11 cellular contexts compared by ENCODE assay signal in the genomic region with DNA sequence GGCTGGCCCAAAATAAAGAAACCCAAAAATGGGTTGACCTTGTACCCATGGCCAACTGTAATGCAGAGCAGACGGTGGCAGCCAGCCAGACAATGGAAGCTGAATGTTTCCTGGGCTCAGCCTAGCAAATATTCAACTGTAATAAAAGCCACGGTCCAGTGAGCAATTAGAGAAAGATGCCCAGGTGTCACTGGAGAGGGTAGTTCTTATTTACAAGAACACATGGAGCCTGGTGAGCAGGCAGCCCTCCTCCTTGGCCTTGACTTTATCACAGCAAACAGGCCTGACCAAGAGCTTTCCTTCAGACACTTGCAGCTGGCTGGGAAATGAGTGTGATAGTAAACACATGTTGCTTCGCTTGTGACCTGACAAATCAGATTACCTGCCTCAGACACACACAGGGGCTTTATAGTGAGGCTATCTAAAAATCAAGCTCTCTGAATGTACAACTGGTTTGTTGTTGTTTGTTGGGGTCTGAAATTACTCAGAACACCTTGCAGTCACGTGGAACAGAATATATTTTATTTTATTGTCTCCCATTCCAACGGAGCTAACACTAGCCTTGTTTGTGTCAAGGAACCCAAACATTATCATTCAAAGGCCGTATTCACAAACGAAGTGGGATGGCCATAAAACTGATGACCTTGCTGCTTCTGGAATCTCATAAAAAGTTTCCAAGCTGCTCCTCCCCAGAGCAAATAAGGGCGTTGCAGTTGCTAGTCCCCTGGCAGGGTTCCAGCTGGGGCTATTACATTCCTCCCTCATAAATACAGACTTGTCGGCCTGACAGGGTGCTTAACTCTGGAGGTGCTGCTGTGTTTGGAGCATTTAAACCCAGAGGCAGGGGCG.
DNase-seq lines count a peak whose midpoint lies in the region; ATAC-seq and TF ChIP-seq lines count a peak whose summit lies in the region.
"Had no signal": no experiment of that assay in that cellular context is flagged by ENCODE, and none has a peak within 500 bp of the region (broad histone marks: within the 10 kb centered on the region; RNA-seq: fewer than 3 reads in every experiment).

No MANE protein-coding gene starts in this region.

- H3K4me1 ChIP-seq in breast epithelium: peaks cover 0 to 5% of the 10 kb centered on the region in 2 donors
- H3K4me1 ChIP-seq in heart right ventricle: peaks cover 0 to 30% (median 12%) of the 10 kb centered on the region in 9 donors
- H3K4me1 ChIP-seq in smooth muscle cell (ENCODE audit: low read depth): peaks cover 35% of the 10 kb centered on the region

- no peaks in the 10 kb centered on the region for H3K36me3 ChIP-seq in breast epithelium
- H3K36me3 ChIP-seq in heart right ventricle: no peaks in the 10 kb centered on the region
- no peaks in the 10 kb centered on the region for H3K36me3 ChIP-seq in smooth muscle cell (ENCODE audit: low read depth)
- H3K36me3 ChIP-seq: neutrophil had no signal

- H3K27ac Mint-ChIP-seq in MCF 10A (ENCODE audit: low read depth, unreplicated experiment): no peak overlapping the region
- H3K27ac Mint-ChIP-seq: B cell; T-helper 1 cell treated with Interleukin-12 subunit alpha and Interleukin-12 subunit beta and Interleukin-4 antibody, amounts not matched to agents 30 μg/mL and 1 μg/mL, for 36 hours had no signal

- BruUV-seq in MCF 10A (replicated peaks; lab: Mats Ljungman, UMichigan): no TSS peak

- H3F3A ChIP-seq in smooth muscle cell (ENCODE audit: low read depth): peaks cover 41% of the 10 kb centered on the region

- intact Hi-C loops in MCF 10A (cut with micrococcal nuclease) (loop anchor here (5.0 kb wide), 1 partner anchor 286 kb away; no protein-coding TSS in a partner anchor), breast epithelium (cut with DNase I; ENCODE audit: low total_unique reads) (no loop called here), heart right ventricle (cut with DNase I) (no loop called here)

- H2AFZ ChIP-seq in smooth muscle cell (ENCODE audit: low read depth): no peak overlapping the region

- no peaks in the 10 kb centered on the region for H3K36me3 Mint-ChIP-seq in MCF 10A (ENCODE audit: insufficient read depth, unreplicated experiment)

- no peaks in the 10 kb centered on the region for H3K9me3 ChIP-seq in breast epithelium
- H3K9me3 ChIP-seq in heart right ventricle: no peaks in the 10 kb centered on the region
- H3K9me3 ChIP-seq in smooth muscle cell (replicated peaks; ENCODE audit: low read depth): no peaks in the 10 kb centered on the region
- H3K9me3 ChIP-seq: neutrophil had no signal

- ATAC-seq in heart right ventricle: peak; percentile 61 to 83 (median 74)
- no peak for ATAC-seq in GM18873 (IDR thresholded peaks at IDR 0.05; ENCODE audit: low FRiP score, unreplicated experiment)

- 23 to 31% methylated on average over 10 of the region's 10 CpGs for WGBS in heart right ventricle, 2 donors
- 8% methylated on average over 10 of the region's 10 CpGs for WGBS in smooth muscle cell (ENCODE audit: low lambda C conversion rate)

- H3K79me2 ChIP-seq in smooth muscle cell (ENCODE audit: low read depth): no peaks in the 10 kb centered on the region

- peak overlapping the region; percentile 39 for H3K9ac ChIP-seq in smooth muscle cell (ENCODE audit: low read depth)

- H3K4me3 ChIP-seq in breast epithelium (no peak overlapping the region), heart right ventricle (no peak overlapping the region), smooth muscle cell (no peak overlapping the region)

- no peaks in the 10 kb centered on the region for H3K9me3 Mint-ChIP-seq in MCF 10A (ENCODE audit: unreplicated experiment)
- H3K9me3 Mint-ChIP-seq: T-helper 1 cell treated with Interleukin-12 subunit alpha and Interleukin-12 subunit beta and Interleukin-4 antibody, amounts not matched to agents 30 μg/mL and 1 μg/mL, for 36 hours had no signal

- H3K27ac ChIP-seq in breast epithelium: no peak overlapping the region
- peak overlapping the region; percentile 75 for H3K27ac ChIP-seq in RWPE1
- peak overlapping the region in 6 of 10 donors; percentile 51 to 78 (median 57) for H3K27ac ChIP-seq in heart right ventricle
- peak overlapping the region; percentile 98 for H3K27ac ChIP-seq in smooth muscle cell (ENCODE audit: low read depth)
- H3K27ac ChIP-seq: neutrophil had no signal

- CTCF ChIA-PET in MCF 10A (lab: Yijun Ruan, JAX): interaction anchor here (0.6 to 7.1 kb wide), 10 partner anchors 12 to 297 kb away, joined by 3 to 59 read pairs (median 4); no protein-coding TSS in a partner anchor
- CTCF ChIA-PET in RWPE1 (lab: Yijun Ruan, JAX): interaction anchor here (1.9 kb wide), 1 partner anchor 94 kb away, joined by 5 read pairs; no protein-coding TSS in a partner anchor

- H4K20me1 ChIP-seq in smooth muscle cell (ENCODE audit: low read depth): no peaks in the 10 kb centered on the region

- POLR2A ChIA-PET in MCF 10A (lab: Yijun Ruan, JAX): interaction anchor here (0.5 to 2.4 kb wide), 10 partner anchors 9 to 283 kb away, joined by 3 to 14 read pairs (median 4); partner anchors contain the start of gene LGR4
- POLR2A ChIA-PET in RWPE1 (lab: Yijun Ruan, JAX; ENCODE audit: low non-redundant PET): no interaction called here

- peak overlapping the region; percentile 69 for H3K4me2 ChIP-seq in smooth muscle cell

- TF ChIP-seq CTCF in MCF 10A (IDR thresholded peaks at IDR 0.05; ENCODE audit: unreplicated experiment): no peak
- no peak for TF ChIP-seq CTCF in breast epithelium (IDR thresholded peaks at IDR 0.05)
- no peak for TF ChIP-seq CTCF in RWPE1 (conservative IDR thresholded peaks at IDR 0.05; ENCODE audit: low read depth)
- TF ChIP-seq CTCF in heart right ventricle (IDR thresholded peaks at IDR 0.05): no peak
- no peak for TF ChIP-seq CTCF in smooth muscle cell (IDR thresholded peaks at IDR 0.05; ENCODE audit: borderline replicate concordance, insufficient read depth, poor library complexity, severe bottlenecking)

- no peaks in the 10 kb centered on the region for H3K27me3 ChIP-seq in breast epithelium
- no peaks in the 10 kb centered on the region for H3K27me3 ChIP-seq in heart right ventricle
- H3K27me3 ChIP-seq in smooth muscle cell (ENCODE audit: low read depth): no peaks in the 10 kb centered on the region

- H3K4me1 Mint-ChIP-seq in MCF 10A (ENCODE audit: insufficient read depth, unreplicated experiment): peaks cover 6% of the 10 kb centered on the region
- H3K4me1 Mint-ChIP-seq: B cell had no signal

- DNase-seq in MCF 10A (ENCODE audit: unreplicated experiment) (peak; percentile 70), breast epithelium (ENCODE audit: low spot score in 2 of 2) (no peak), RWPE1 (ENCODE audit: low spot score) (peak; percentile 82), heart right ventricle (peak; percentile 46 to 64), smooth muscle cell (lab: John Stamatoyannopoulos, UW; ENCODE audit: unreplicated experiment) (peak; percentile 28), MV-4-11 (lab: John Stamatoyannopoulos, UW) (no peak)
- DNase-seq in activated naive CD4-positive, alpha-beta T cell treated with Interleukin-2 at 50 U/mL for 16 hours: no peak

- no peaks in the 10 kb centered on the region for H3K27me3 Mint-ChIP-seq in MCF 10A (ENCODE audit: insufficient read depth, unreplicated experiment)
- H3K27me3 Mint-ChIP-seq: B cell had no signal

- no peak overlapping the region for H3K4me3 Mint-ChIP-seq in MCF 10A (ENCODE audit: unreplicated experiment)
- H3K4me3 Mint-ChIP-seq: B cell; T-helper 1 cell treated with Interleukin-12 subunit alpha and Interleukin-12 subunit beta and Interleukin-4 antibody, amounts not matched to agents 30 μg/mL and 1 μg/mL, for 36 hours had no signal

- TF ChIP-seq POLR2A in breast epithelium (IDR thresholded peaks at IDR 0.05): no peak

Comparison
In these comparisons a context has a peak if more than half of its experiments do, and no peak if none do; other contexts are left out.
1. DNase-seq: peak in MCF 10A (single experiment), RWPE1 (single experiment), heart right ventricle (2 of 2) and smooth muscle cell (single experiment); none in breast epithelium (0 of 2), MV-4-11 (single experiment) and activated naive CD4-positive, alpha-beta T cell treated with Interleukin-2 at 50 U/mL for 16 hours (single experiment).
2. H3K27ac ChIP-seq: peak in RWPE1 (single experiment), heart right ventricle (6 of 10) and smooth muscle cell (single experiment); none in breast epithelium (0 of 2).